Comparison of ENCODE assay signal across 17 cellular contexts in the genomic region with DNA sequence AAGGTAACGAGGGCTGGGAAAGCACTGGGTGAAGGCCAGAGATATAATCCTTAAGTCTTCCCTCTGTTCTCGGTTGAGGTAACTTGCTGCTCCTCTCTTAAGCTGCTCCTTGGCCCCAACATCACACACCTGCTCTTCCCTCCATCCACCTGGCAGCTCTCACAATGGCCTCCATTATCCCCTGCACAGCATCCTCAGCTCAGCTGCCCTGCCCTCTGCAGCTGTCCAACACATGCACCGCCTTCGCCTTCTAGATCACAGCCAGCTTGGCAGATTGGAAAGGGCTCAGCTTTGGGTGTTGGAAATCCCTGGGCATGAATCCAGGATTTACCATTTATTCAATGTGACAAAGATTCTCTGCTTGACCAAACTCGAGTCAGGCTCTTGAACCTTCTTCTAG. TPM values are rescaled to one million over a fixed set of nuclear protein-coding genes. Genes with fewer than 3 reads are reported as not detected.
DNase-seq lines count a peak whose midpoint lies in the region; ATAC-seq and TF ChIP-seq lines count a peak whose summit lies in the region.
"Had no signal": no experiment of that assay in that cellular context is flagged by ENCODE, and none has a peak within 500 bp of the region (broad histone marks: within the 10 kb centered on the region; RNA-seq: fewer than 3 reads in every experiment).

No MANE protein-coding gene starts in this region.

- no peaks in the 10 kb centered on the region for H3K36me3 Mint-ChIP-seq in nephron (ENCODE audit: low read depth)
- no peaks in the 10 kb centered on the region for H3K36me3 Mint-ChIP-seq in T-helper 17 cell (ENCODE audit: low read depth)
- H3K36me3 Mint-ChIP-seq in activated T-cell treated with anti-CD3 and anti-CD28 coated beads, Interleukin-2, amount 50 U/mL, for 72 hours (ENCODE audit: insufficient read depth in 2 of 2) = no peaks in the 10 kb centered on the region
- H3K36me3 Mint-ChIP-seq: activated CD4-positive, alpha-beta memory T cell treated with anti-CD3 and anti-CD28 coated beads for 36 hours; natural killer cell treated with Interleukin-12 subunit alpha and Interleukin-12 subunit beta and Interleukin-15 and Interleukin-18, amount 100 ng/mL, for 72 hours had no signal

- H3K9me3 Mint-ChIP-seq in nephron = no peaks in the 10 kb centered on the region
- no peaks in the 10 kb centered on the region for H3K9me3 Mint-ChIP-seq in activated T-cell treated with anti-CD3 and anti-CD28 coated beads, Interleukin-2, amount 50 U/mL, for 72 hours
- H3K9me3 Mint-ChIP-seq: activated CD4-positive, alpha-beta memory T cell treated with anti-CD3 and anti-CD28 coated beads for 36 hours; activated T-helper 17 cell treated with anti-CD3 and anti-CD28 coated beads, Interleukin-2, amount 50 U/mL, for 72 hours; natural killer cell treated with Interleukin-12 subunit alpha and Interleukin-12 subunit beta and Interleukin-15 and Interleukin-18, amount 100 ng/mL, for 72 hours had no signal

- no peak for TF ChIP-seq POLR2A in heart left ventricle (IDR thresholded peaks at IDR 0.05)

- TF ChIP-seq CTCF in nephron (IDR thresholded peaks at IDR 0.05; ENCODE audit: unreplicated experiment in 3 of 3) = no peak
- TF ChIP-seq CTCF in heart left ventricle (IDR thresholded peaks at IDR 0.05) = no peak

- peaks cover 0 to 13% (median 0%) of the 10 kb centered on the region in 9 donors for H3K27me3 ChIP-seq in heart left ventricle
- H3K27me3 ChIP-seq: right atrium auricular region, SJSA1, testis had no signal

- 83 to 90% (median 87%) methylated on average over 5 of the region's 5 CpGs for WGBS in heart left ventricle, 4 donors

- H3K4me3 Mint-ChIP-seq in nephron (no peak overlapping the region), T-helper 17 cell (no peak overlapping the region)
- H3K4me3 Mint-ChIP-seq in activated T-cell treated with anti-CD3 and anti-CD28 coated beads, Interleukin-2, amount 50 U/mL, for 72 hours = no peak overlapping the region
- H3K4me3 Mint-ChIP-seq: activated CD4-positive, alpha-beta memory T cell treated with anti-CD3 and anti-CD28 coated beads for 36 hours; natural killer cell treated with Interleukin-12 subunit alpha and Interleukin-12 subunit beta and Interleukin-15 and Interleukin-18, amount 100 ng/mL, for 72 hours had no signal

- H3K9me3 ChIP-seq in T-helper 17 cell (ENCODE audit: control insufficient read depth, low read length, poor library complexity, severe bottlenecking) (no peaks in the 10 kb centered on the region), heart left ventricle (no peaks in the 10 kb centered on the region)
- H3K9me3 ChIP-seq: lower lobe of right lung, right atrium auricular region, SJSA1, testis had no signal

- ATAC-seq in T-helper 17 cell (no peak), heart left ventricle (no peak)
- no peak for ATAC-seq in activated T-cell treated with anti-CD3 and anti-CD28 coated beads, Interleukin-2, amount 50 U/mL, for 72 hours (replicated peaks in 1 of 2)

- peak; percentile 68 for DNase-seq in DMS153 (lab: John Stamatoyannopoulos, UW)
- DNase-seq in NCI-H2029 (lab: John Stamatoyannopoulos, UW) = peak; percentile 9
- peak; percentile 29 for DNase-seq in NCI-H526 treated with DMSO at 0.1 percent for 48 hours (lab: John Stamatoyannopoulos, UW)
- DNase-seq in HUDEP-2 (lab: John Stamatoyannopoulos, UW; ENCODE audit: unreplicated experiment in 76 of 76) = no peak
- DNase-seq in T-helper 17 cell = no peak
- no peak for DNase-seq in activated T-cell treated with anti-CD3 and anti-CD28 coated beads, Interleukin-2, amount 50 U/mL, for 72 hours
- DNase-seq in heart left ventricle = no peak
- DNase-seq: central memory CD4-positive, alpha-beta T cell; lower lobe of right lung; testis had no signal

- H3K4me1 ChIP-seq in heart left ventricle = peaks cover 0 to 7% (median 2%) of the 10 kb centered on the region in 12 donors
- H3K4me1 ChIP-seq: testis had no signal

- intact Hi-C loops in heart left ventricle (cut with DNase I) = loop anchor here in 7 of 10 donors (1.0 to 10.0 kb wide), 9 partner anchors 67 to 273 kb away; no protein-coding TSS in a partner anchor

- no peak overlapping the region for H3K4me3 ChIP-seq in heart left ventricle
- H3K4me3 ChIP-seq: lower lobe of right lung, right atrium auricular region, SJSA1, testis had no signal

- H3K4me1 Mint-ChIP-seq in nephron (peaks cover 9% of the 10 kb centered on the region), T-helper 17 cell (peaks cover 16% of the 10 kb centered on the region)
- peaks cover 35% of the 10 kb centered on the region for H3K4me1 Mint-ChIP-seq in activated T-cell treated with anti-CD3 and anti-CD28 coated beads, Interleukin-2, amount 50 U/mL, for 72 hours (ENCODE audit: low read depth)

- peaks cover 28% of the 10 kb centered on the region for H3K27me3 Mint-ChIP-seq in nephron (ENCODE audit: low read depth)
- H3K27me3 Mint-ChIP-seq in T-helper 17 cell = peaks cover 63% of the 10 kb centered on the region
- peaks cover 59% of the 10 kb centered on the region for H3K27me3 Mint-ChIP-seq in activated T-cell treated with anti-CD3 and anti-CD28 coated beads, Interleukin-2, amount 50 U/mL, for 72 hours (ENCODE audit: low read depth)

- no peak overlapping the region for H3K27ac ChIP-seq in heart left ventricle
- H3K27ac ChIP-seq: lower lobe of right lung, right atrium auricular region, SJSA1, testis had no signal

- H3K27ac Mint-ChIP-seq in nephron (peak overlapping the region in 2 of 3 experiments; percentile 11 to 23), T-helper 17 cell (no peak overlapping the region)
- H3K27ac Mint-ChIP-seq in activated T-cell treated with anti-CD3 and anti-CD28 coated beads, Interleukin-2, amount 50 U/mL, for 72 hours = no peak overlapping the region
- H3K27ac Mint-ChIP-seq: activated CD4-positive, alpha-beta memory T cell treated with anti-CD3 and anti-CD28 coated beads for 36 hours; activated T-helper 17 cell treated with anti-CD3 and anti-CD28 coated beads, Interleukin-2, amount 50 U/mL, for 72 hours had no signal

- no peaks in the 10 kb centered on the region for H3K36me3 ChIP-seq in heart left ventricle
- H3K36me3 ChIP-seq: lower lobe of right lung, right atrium auricular region, SJSA1 had no signal

RNA-seq across cellular contexts. Expression of a gene that starts 20.5 kb away (rescaled TPM):
- total RNA-seq in T-helper 17 cell (not detected), heart left ventricle (under 1 TPM in 3 of 9 donors, not detected in 6; 0.35 to 0.99 (median 0.38) TPM)
- total RNA-seq in activated T-cell treated with anti-CD3 and anti-CD28 coated beads, Interleukin-2, amount 50 U/mL, for 72 hours = not detected
- 1 to 10 TPM in 1 of 2 donors, under 1 TPM in 1; 0.04 to 2.0 TPM for polyA plus RNA-seq in heart left ventricle
- total RNA-seq: activated CD4-positive, alpha-beta memory T cell treated with anti-CD3 and anti-CD28 coated beads for 36 hours; activated T-helper 17 cell treated with anti-CD3 and anti-CD28 coated beads, Interleukin-2, amount 50 U/mL, for 72 hours; lower lobe of right lung; natural killer cell treated with Interleukin-12 subunit alpha and Interleukin-12 subunit beta and Interleukin-15 and Interleukin-18, amount 100 ng/mL, for 72 hours; right atrium auricular region; SJSA1 had no signal

RNA-seq across cellular contexts. Expression of a gene that starts 24.0 kb away (rescaled TPM):
- total RNA-seq in T-helper 17 cell (not detected), heart left ventricle (not detected)
- total RNA-seq in activated T-cell treated with anti-CD3 and anti-CD28 coated beads, Interleukin-2, amount 50 U/mL, for 72 hours = not detected
- not detected for polyA plus RNA-seq in heart left ventricle
- total RNA-seq: activated CD4-positive, alpha-beta memory T cell treated with anti-CD3 and anti-CD28 coated beads for 36 hours; activated T-helper 17 cell treated with anti-CD3 and anti-CD28 coated beads, Interleukin-2, amount 50 U/mL, for 72 hours; lower lobe of right lung; natural killer cell treated with Interleukin-12 subunit alpha and Interleukin-12 subunit beta and Interleukin-15 and Interleukin-18, amount 100 ng/mL, for 72 hours; right atrium auricular region; SJSA1 had no signal
- polyA plus RNA-seq: adipose tissue had no signal

RNA-seq across cellular contexts. Expression of a gene that starts 40.0 kb away (rescaled TPM):
- total RNA-seq in T-helper 17 cell = not detected
- total RNA-seq in activated T-cell treated with anti-CD3 and anti-CD28 coated beads, Interleukin-2, amount 50 U/mL, for 72 hours = not detected
- total RNA-seq in heart left ventricle = not detected
- polyA plus RNA-seq in heart left ventricle = not detected
- total RNA-seq: activated CD4-positive, alpha-beta memory T cell treated with anti-CD3 and anti-CD28 coated beads for 36 hours; activated T-helper 17 cell treated with anti-CD3 and anti-CD28 coated beads, Interleukin-2, amount 50 U/mL, for 72 hours; lower lobe of right lung; natural killer cell treated with Interleukin-12 subunit alpha and Interleukin-12 subunit beta and Interleukin-15 and Interleukin-18, amount 100 ng/mL, for 72 hours; right atrium auricular region; SJSA1 had no signal
- polyA plus RNA-seq: adipose tissue had no signal

Comparison
In these comparisons a context has a peak if more than half of its experiments do, and no peak if none do; other contexts are left out.
1. DNase-seq: peak in DMS153 (single experiment), NCI-H2029 (single experiment) and NCI-H526 treated with DMSO at 0.1 percent for 48 hours (single experiment); none in HUDEP-2 (0 of 76), T-helper 17 cell (0 of 3), activated T-cell treated with anti-CD3 and anti-CD28 coated beads, Interleukin-2, amount 50 U/mL, for 72 hours (0 of 2) and heart left ventricle (0 of 5).
2. H3K27ac Mint-ChIP-seq: peak in nephron (2 of 3); none in T-helper 17 cell (single experiment) and activated T-cell treated with anti-CD3 and anti-CD28 coated beads, Interleukin-2, amount 50 U/mL, for 72 hours (single experiment).